ENCODE assay signal across 1 cellular context in the genomic region with DNA sequence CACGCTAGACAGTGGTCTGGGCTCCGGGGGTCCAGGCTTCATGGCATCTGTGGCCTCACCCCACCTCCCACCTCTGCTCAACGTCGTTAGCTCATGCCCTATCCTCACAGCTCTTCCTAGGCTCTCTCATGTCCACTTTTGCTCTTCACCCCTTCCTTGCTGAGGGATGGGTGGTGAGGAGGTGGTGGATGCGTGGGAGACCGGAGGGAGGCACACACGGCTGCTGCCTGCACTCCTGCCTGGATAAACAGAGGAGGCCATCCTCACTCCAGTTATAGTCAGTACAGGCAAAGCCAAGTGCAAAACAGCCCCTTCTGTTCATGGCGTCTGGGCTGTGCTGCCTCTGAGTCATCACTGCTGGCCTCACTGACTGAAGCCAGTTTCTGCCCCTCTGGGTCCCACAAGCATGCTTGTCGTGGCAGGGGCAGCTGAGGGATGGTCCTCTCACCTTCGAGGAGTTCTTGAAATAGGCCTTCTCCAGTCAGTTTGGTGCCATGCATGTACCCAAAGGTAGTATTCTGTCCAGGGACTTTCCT.
A peak's percentile ranks its signal among the peaks of the same experiment; 100 is the strongest.
TF ChIP-seq lines count a peak whose summit lies in the region.

No MANE protein-coding gene starts in this region.

TF ChIP-seq in K562, 482 proteins besides CTCF, POLR2A, EP300 and RAD21 (continued from another document):
- TF ChIP-seq, protein P1, sequence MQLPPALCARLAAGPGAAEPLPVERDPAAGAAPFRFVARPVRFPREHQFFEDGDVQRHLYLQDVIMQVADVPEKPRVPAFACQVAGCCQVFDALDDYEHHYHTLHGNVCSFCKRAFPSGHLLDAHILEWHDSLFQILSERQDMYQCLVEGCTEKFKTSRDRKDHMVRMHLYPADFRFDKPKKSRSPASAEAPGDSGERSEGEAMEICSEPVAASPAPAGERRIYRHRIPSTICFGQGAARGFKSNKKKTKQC (CRISPR knock-in tag; IDR thresholded peaks at IDR 0.05) = peak; percentile 26; the same call in 1 of the 2 replicates
- TF ChIP-seq STAG1 (CRISPR knock-in tag; IDR thresholded peaks at IDR 0.05; ENCODE audit: borderline replicate concordance) (no peak), ARHGAP35 (IDR thresholded peaks at IDR 0.05; ENCODE audit: partially characterized antibody) (no peak), ERF (CRISPR knock-in tag; IDR thresholded peaks at IDR 0.05) (no peak), CAMTA2 (CRISPR knock-in tag; conservative IDR thresholded peaks at IDR 0.05) (no peak), MBD2 (IDR thresholded peaks at IDR 0.05; ENCODE audit: borderline replicate concordance, low read depth) (no peak), FOSL1 (tag; conservative IDR thresholded peaks at IDR 0.05) (no peak), SRSF3 (IDR thresholded peaks at IDR 0.05; ENCODE audit: insufficient read depth, low read length) (no peak), PHF21A (IDR thresholded peaks at IDR 0.05; ENCODE audit: borderline replicate concordance, low read depth) (no peak), HNRNPUL1 (IDR thresholded peaks at IDR 0.05; ENCODE audit: low read length) (no peak), MCM3 (IDR thresholded peaks at IDR 0.05) (no peak), RBM22 (IDR thresholded peaks at IDR 0.05; ENCODE audit: low read depth, low read length, poor library complexity, severe bottlenecking) (peak; percentile 27), TSC22D4 (tag; IDR thresholded peaks at IDR 0.05) (no peak), ZNF143 (CRISPR knock-in tag; IDR thresholded peaks at IDR 0.05) (no peak)
- TF ChIP-seq, protein P2, sequence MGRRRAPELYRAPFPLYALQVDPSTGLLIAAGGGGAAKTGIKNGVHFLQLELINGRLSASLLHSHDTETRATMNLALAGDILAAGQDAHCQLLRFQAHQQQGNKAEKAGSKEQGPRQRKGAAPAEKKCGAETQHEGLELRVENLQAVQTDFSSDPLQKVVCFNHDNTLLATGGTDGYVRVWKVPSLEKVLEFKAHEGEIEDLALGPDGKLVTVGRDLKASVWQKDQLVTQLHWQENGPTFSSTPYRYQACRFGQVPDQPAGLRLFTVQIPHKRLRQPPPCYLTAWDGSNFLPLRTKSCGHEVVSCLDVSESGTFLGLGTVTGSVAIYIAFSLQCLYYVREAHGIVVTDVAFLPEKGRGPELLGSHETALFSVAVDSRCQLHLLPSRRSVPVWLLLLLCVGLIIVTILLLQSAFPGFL (CRISPR knock-in tag; IDR thresholded peaks at IDR 0.05) = no peak
- TF ChIP-seq, protein P3, sequence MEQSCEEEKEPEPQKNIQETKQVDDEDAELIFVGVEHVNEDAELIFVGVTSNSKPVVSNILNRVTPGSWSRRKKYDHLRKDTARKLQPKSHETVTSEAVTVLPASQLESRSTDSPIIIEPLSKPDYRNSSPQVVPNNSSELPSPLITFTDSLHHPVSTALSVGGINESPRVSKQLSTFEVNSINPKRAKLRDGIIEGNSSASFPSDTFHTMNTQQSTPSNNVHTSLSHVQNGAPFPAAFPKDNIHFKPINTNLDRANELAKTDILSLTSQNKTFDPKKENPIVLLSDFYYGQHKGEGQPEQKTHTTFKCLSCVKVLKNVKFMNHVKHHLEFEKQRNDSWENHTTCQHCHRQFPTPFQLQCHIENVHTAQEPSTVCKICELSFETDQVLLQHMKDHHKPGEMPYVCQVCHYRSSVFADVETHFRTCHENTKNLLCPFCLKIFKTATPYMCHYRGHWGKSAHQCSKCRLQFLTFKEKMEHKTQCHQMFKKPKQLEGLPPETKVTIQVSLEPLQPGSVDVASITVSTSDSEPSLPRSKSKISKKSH (CRISPR knock-in tag; IDR thresholded peaks at IDR 0.05) = no peak
- TF ChIP-seq, protein P4, sequence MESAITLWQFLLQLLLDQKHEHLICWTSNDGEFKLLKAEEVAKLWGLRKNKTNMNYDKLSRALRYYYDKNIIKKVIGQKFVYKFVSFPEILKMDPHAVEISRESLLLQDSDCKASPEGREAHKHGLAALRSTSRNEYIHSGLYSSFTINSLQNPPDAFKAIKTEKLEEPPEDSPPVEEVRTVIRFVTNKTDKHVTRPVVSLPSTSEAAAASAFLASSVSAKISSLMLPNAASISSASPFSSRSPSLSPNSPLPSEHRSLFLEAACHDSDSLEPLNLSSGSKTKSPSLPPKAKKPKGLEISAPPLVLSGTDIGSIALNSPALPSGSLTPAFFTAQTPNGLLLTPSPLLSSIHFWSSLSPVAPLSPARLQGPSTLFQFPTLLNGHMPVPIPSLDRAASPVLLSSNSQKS (CRISPR knock-in tag; IDR thresholded peaks at IDR 0.05) = no peak
- TF ChIP-seq, protein P5, sequence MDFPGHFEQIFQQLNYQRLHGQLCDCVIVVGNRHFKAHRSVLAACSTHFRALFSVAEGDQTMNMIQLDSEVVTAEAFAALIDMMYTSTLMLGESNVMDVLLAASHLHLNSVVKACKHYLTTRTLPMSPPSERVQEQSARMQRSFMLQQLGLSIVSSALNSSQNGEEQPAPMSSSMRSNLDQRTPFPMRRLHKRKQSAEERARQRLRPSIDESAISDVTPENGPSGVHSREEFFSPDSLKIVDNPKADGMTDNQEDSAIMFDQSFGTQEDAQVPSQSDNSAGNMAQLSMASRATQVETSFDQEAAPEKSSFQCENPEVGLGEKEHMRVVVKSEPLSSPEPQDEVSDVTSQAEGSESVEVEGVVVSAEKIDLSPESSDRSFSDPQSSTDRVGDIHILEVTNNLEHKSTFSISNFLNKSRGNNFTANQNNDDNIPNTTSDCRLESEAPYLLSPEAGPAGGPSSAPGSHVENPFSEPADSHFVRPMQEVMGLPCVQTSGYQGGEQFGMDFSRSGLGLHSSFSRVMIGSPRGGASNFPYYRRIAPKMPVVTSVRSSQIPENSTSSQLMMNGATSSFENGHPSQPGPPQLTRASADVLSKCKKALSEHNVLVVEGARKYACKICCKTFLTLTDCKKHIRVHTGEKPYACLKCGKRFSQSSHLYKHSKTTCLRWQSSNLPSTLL (IDR thresholded peaks at IDR 0.05) = no peak
